Comparison of ENCODE assay signal across 8 cellular contexts in the genomic region with DNA sequence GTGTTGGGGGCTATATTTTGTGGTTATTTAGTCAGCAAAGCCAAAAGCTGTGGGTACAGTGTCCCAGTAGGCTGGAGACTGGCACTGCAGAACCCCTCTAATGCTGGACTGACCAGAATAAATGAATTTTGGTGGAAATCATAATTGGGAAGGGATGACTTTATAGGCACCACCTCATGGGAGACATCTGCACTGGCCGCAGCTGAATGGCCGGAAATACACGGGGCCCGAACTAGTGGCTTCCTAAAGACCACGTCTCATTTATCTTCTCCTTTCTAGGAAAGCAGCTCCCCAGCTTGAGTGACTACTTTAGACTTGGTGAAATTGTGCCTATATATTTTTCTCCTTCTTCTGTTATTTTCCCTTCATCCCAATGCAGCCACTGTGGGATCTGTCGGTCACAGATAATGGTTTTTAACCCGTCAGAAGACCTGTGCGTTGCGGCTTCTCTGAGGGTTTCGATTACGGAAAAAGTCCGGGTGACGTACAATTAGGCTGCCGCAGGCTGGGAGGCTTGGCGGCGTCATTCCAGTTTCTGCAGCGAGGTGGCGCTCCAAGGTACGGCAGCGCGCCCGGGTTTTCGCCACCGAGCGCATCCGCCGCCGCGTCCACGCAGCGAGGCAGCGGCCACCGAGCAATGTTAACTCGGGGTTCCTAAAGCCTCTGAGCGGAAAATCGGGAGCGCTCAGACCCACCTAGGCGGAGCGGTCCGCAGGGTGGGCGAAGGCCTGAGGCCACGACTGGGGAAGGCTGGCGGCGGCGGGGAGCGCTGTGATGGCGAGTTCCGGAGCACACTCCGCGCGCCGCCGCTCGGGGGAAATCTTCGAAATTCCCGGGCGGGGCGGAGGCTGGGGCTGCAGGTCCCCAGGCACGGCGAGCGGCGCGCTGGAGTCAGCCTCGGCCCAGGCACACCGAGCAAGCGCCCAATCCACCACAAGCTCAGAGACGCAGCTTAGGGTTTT. TPM values are rescaled to one million over a fixed set of nuclear protein-coding genes. Genes with fewer than 3 reads are reported as not detected.
DNase-seq lines count a peak whose midpoint lies in the region; ATAC-seq and TF ChIP-seq lines count a peak whose summit lies in the region.

No MANE protein-coding gene starts in this region.

- H3K27me3 Mint-ChIP-seq in H9 (ENCODE audit: low read depth) = no peaks in the 10 kb centered on the region

- H3K23ac ChIP-seq in H9 (ENCODE audit: insufficient read length, low read depth, low read length) = no peak overlapping the region

- H3K27me3 ChIP-seq in H9 (ENCODE audit: insufficient read depth, low read length) (peaks cover 96% of the 10 kb centered on the region), MG63 (no peaks in the 10 kb centered on the region), gastrocnemius medialis (peaks cover 41 to 56% (median 50%) of the 10 kb centered on the region in 3 donors)

- intact Hi-C loops in gastrocnemius medialis (cut with DNase I; ENCODE audit: low total_unique reads) = loop anchor here (5.0 kb wide), 3 partner anchors 226 to 1401 kb away; no protein-coding TSS in a partner anchor

- H3K4me2 ChIP-seq in H9 (ENCODE audit: insufficient read depth, insufficient read length, low read length) = peak overlapping the region; percentile 52

- no peak overlapping the region for H3K4ac ChIP-seq in H9 (ENCODE audit: low read depth, low read length)

- peaks cover 0 to 2% (median 0%) of the 10 kb centered on the region in 3 experiments; a peak in 2 of 7 replicates for H3K36me3 Mint-ChIP-seq in H9 (ENCODE audit: insufficient read depth in 1 of 3, low read depth in 3 of 3)

- H4K8ac ChIP-seq in H9 (replicated peaks; ENCODE audit: insufficient read length, low read depth, low read length) = no peak overlapping the region

- no peak overlapping the region for H3K56ac ChIP-seq in H9 (ENCODE audit: insufficient read length, low read depth, low read length)

- peaks cover 10 to 59% of the 10 kb centered on the region in 2 experiments for H3K4me1 Mint-ChIP-seq in H9

- in situ Hi-C loops in gastrocnemius medialis (cut with MboI; ENCODE audit: low sequenced_read_pairs in 4 of 4) = loop anchor here in 3 of 4 donors (10.0 to 25.0 kb wide), 4 partner anchors 228 to 1406 kb away; no protein-coding TSS in a partner anchor

- H3K27ac Mint-ChIP-seq in H9 = no peak overlapping the region

- H4K91ac ChIP-seq in H9 (ENCODE audit: insufficient read length, low read depth, low read length) = no peak overlapping the region

- H3K4me1 ChIP-seq in H9 (ENCODE audit: insufficient read depth, low read length) (no peaks in the 10 kb centered on the region), gastrocnemius medialis (peaks cover 7 to 29% of the 10 kb centered on the region in 2 donors)

- no peak overlapping the region for H2BK20ac ChIP-seq in H9 (ENCODE audit: low read depth, low read length, poor library complexity, severe bottlenecking)

- WGBS in H9 (ENCODE audit: extremely low coverage, insufficient read length, low lambda C conversion rate) = no CpG with 5 or more reads among the region's 67 CpGs

- no peak overlapping the region for H2BK120ac ChIP-seq in H9 (ENCODE audit: low read depth, low read length, poor library complexity, severe bottlenecking)

- H3K79me1 ChIP-seq in H9 (ENCODE audit: insufficient read depth, low read depth, low read length, poor library complexity, severe bottlenecking) = no peaks in the 10 kb centered on the region

- no peak overlapping the region for H3K9ac ChIP-seq in H9 (ENCODE audit: extremely low read depth, insufficient read length, low read length)

- H4K5ac ChIP-seq in H9 (ENCODE audit: insufficient read length, low read depth, low read length) = no peak overlapping the region

- H2AFZ ChIP-seq in H9 (ENCODE audit: low read length) = no peak overlapping the region

- no peak overlapping the region; the same call in 1 of the 2 replicates for H2BK15ac ChIP-seq in H9 (ENCODE audit: low read depth, low read length)

- H2AK5ac ChIP-seq in H9 (ENCODE audit: insufficient read length, low read length) = no peak overlapping the region

- H3K18ac ChIP-seq in H9 (ENCODE audit: insufficient read length, low read depth, low read length) = no peak overlapping the region

- peak; percentile 68 to 72 for ATAC-seq in gastrocnemius medialis

- H3K79me2 ChIP-seq in H9 (ENCODE audit: insufficient read depth, low read length) = no peaks in the 10 kb centered on the region

- H2BK5ac ChIP-seq in H9 (ENCODE audit: insufficient read length, low read length) = no peak overlapping the region

- peak overlapping the region; percentile 60 to 79 for H3K4me3 Mint-ChIP-seq in H9

- H3K9me3 Mint-ChIP-seq in H9 = peaks cover 2 to 7% of the 10 kb centered on the region in 2 experiments; a peak in 3 of 5 replicates

- H3K23me2 ChIP-seq in H9 (ENCODE audit: insufficient read length, low read depth, low read length, poor library complexity, severe bottlenecking) = peaks cover 5% of the 10 kb centered on the region

- no peaks in the 10 kb centered on the region; the same call in 1 of the 2 replicates for H3K36me3 ChIP-seq in MG63
- H3K36me3 ChIP-seq in gastrocnemius medialis = no peaks in the 10 kb centered on the region

- H3K14ac ChIP-seq in H9 (ENCODE audit: insufficient read depth, low read length) = no peak overlapping the region

- H4K20me1 ChIP-seq in H9 (ENCODE audit: control insufficient read depth, insufficient read depth, insufficient read length) = peaks cover 2% of the 10 kb centered on the region

- peak; percentile 77 for DNase-seq in H9
- peak; percentile 86 for DNase-seq in MG63
- peak in 4 of 5 donors; percentile 33 to 67 (median 46) for DNase-seq in T-helper 1 cell
- DNase-seq in amygdala (lab: John Stamatoyannopoulos, UW) = peak in 43 of 56 donors; percentile 20 to 85 (median 61)
- peak; percentile 79 for DNase-seq in hepatic stellate cell (ENCODE audit: low spot score)
- peak in 1 of 2 donors; percentile 49 for DNase-seq in gastrocnemius medialis
- no peak for DNase-seq in NAMALWA (ENCODE audit: low spot score)

- no peak overlapping the region for H3T11ph ChIP-seq in H9 (ENCODE audit: low read length)

- TF ChIP-seq CTCF in GM12872 (IDR thresholded peaks at IDR 0.05; ENCODE audit: insufficient read depth, low read depth, low read length) (peak; percentile 87), H9 (conservative IDR thresholded peaks at IDR 0.05) (peak; percentile 97), gastrocnemius medialis (IDR thresholded peaks at IDR 0.05 in 4 of 5, conservative IDR thresholded peaks at IDR 0.05 in 1 of 5) (peak; percentile 93 to 99 (median 97))

- H2BK12ac ChIP-seq in H9 (ENCODE audit: insufficient read length, low read depth, low read length) = no peak overlapping the region

- H3K27ac ChIP-seq in H9 (ENCODE audit: insufficient read length, low read depth, low read length) (no peak overlapping the region), gastrocnemius medialis (peak overlapping the region; percentile 62 to 96 (median 80))

- peak overlapping the region; percentile 64 for H3K4me3 ChIP-seq in MG63
- H3K4me3 ChIP-seq in gastrocnemius medialis = peak overlapping the region; percentile 63 to 90 (median 80)

- TF ChIP-seq POLR2A in gastrocnemius medialis (IDR thresholded peaks at IDR 0.05) = no peak

- H3K9me3 ChIP-seq in H9 (ENCODE audit: control insufficient read depth, low read depth, low read length) (no peaks in the 10 kb centered on the region), MG63 (no peaks in the 10 kb centered on the region), gastrocnemius medialis (no peaks in the 10 kb centered on the region)

RNA-seq across cellular contexts. Expression of a gene that starts 26.3 kb away (rescaled TPM):
- 0.24 TPM in 1 of 2 replicates, not detected in the other for total RNA-seq in H9 (2021)
- total RNA-seq in MG63 (2014; rRNA removed; shearing (Covaris generic); ENCODE audit: low replicate concordance) = 1.3 and 1.9 TPM in 2 replicates
- 10 to 100 TPM in 1 of 4 donors, 1 to 10 TPM in 3; 4.3 to 14.6 (median 9.3) TPM for total RNA-seq in gastrocnemius medialis
